Comparison of ENCODE assay signal across 7 cellular contexts in genomic region chr11:44496391-44496790, GRCh38.
"Had no signal": no experiment of that assay in that cellular context is flagged by ENCODE, and none has a peak within 500 bp of the region (broad histone marks: within the 10 kb centered on the region; RNA-seq: fewer than 3 reads in every experiment).

No MANE protein-coding gene starts in this region.

- H3K9ac ChIP-seq: GM23248 had no signal

- H3K36me3 ChIP-seq: HAP-1 had no signal

- H3K4me3 ChIP-seq: GM23248, HAP-1 had no signal

- DNase-seq: GM23248, GOT3, H7, HFFc6, IMR-90 had no signal

- H3K9me3 ChIP-seq: HAP-1 had no signal

- H3K27ac ChIP-seq: GM23248 had no signal

- H3K4me1 ChIP-seq: HAP-1 had no signal

- ATAC-seq: HCT116 had no signal
